In the genomic region with DNA sequence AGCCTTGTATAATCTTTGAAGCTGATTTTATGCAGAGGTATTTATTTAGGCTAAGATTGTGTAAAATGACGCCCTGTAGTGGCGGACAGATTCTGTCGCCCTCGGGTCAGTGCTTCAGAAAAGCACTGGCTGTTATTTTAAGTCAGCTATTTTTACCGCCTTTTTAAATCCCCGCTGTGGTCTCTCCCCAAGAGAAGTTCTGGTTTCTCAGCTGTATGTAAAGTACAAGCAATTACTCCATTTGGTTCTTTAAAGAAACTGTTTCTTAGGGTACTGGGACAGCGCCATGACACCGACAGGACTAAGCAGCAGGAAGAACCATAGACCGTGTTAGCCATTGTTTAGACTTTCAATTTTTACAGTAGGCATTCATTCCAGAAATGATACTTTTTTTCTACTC, we compare ENCODE assay signal across 17 cellular contexts.
"Had no signal": no experiment of that assay in that cellular context is flagged by ENCODE, and none has a peak within 500 bp of the region (broad histone marks: within the 10 kb centered on the region; RNA-seq: fewer than 3 reads in every experiment).

No MANE protein-coding gene starts in this region.

- H3K36me3 ChIP-seq: uterus had no signal

- H3K4me3 ChIP-seq: right lobe of liver, spleen, tibial artery, uterus had no signal

- H3K27ac ChIP-seq: brain microvascular endothelial cell, right lobe of liver, spleen, tibial artery, uterus had no signal

- H3K9me3 ChIP-seq: right lobe of liver, spleen, tibial artery, uterus had no signal

- H3K27me3 ChIP-seq: brain microvascular endothelial cell, right lobe of liver, spleen, tibial artery, uterus had no signal

- H3K4me1 ChIP-seq: spleen, tibial artery, uterus had no signal

- ATAC-seq: activated naive CD4-positive, alpha-beta T cell treated with anti-CD3 and anti-CD28 coated beads, Interleukin-2, amount 50 U/mL, for 72 hours; natural killer cell treated with Interleukin-12 subunit alpha and Interleukin-12 subunit beta and Interleukin-15 and Interleukin-18, amount 100 ng/mL, for 72 hours; right lobe of liver; stimulated activated memory B cell treated with anti-CD40 and anti-IgM and Interleukin-4, amounts not matched to agents 10 μg/mL and 1 μg/mL and 100 μg/mL, for 72 hours had no signal

- DNase-seq: activated CD4-positive, alpha-beta T cell treated with anti-CD3 and anti-CD28 coated beads, Interleukin-2, amount 50 U/mL, for 4 hours; activated CD4-positive, CD25-positive, alpha-beta regulatory T cell treated with anti-CD3 and anti-CD28 coated beads, Interleukin-2, amount 50 U/mL, for 72 hours; activated effector memory CD4-positive, alpha-beta T cell treated with Interleukin-2 at 50 U/mL for 16 hours; activated T-cell treated with anti-CD3 and anti-CD28 coated beads, Interleukin-2, amount 50 U/mL, for 1 hour; amygdala; brain microvascular endothelial cell; endodermal cell; erythroblast; nucleus accumbens; right lobe of liver; spleen; stimulated activated CD4-positive, alpha-beta T cell treated with anti-CD3 and anti-CD28 coated beads, Interleukin-1b, Interleukin-23, amount 100 ng/mL, for 48 hours; tibial artery; uterus had no signal
